Comparison of ENCODE assay signal across 15 cellular contexts in the genomic region with DNA sequence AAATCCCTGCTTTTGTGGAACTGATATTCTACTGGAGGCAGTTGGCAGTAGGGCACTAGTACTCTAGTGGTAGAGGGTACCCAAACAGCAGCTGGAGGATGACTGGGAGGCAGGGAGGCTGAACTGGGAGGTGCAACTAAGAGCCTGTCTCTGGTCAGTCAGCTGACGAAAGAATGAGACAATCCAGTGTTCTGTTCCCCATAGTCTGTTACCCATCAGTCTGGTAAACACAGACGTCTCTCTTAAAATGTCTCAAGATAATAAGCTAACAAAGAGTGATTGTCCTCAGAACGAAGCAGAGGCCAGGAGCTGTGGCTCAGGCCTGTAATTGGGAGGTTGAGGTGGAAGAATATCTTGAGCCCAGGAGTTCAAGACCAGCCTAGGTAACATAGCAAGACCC. TPM values are rescaled to one million over a fixed set of nuclear protein-coding genes. Genes with fewer than 3 reads are reported as not detected.
"Had no signal": no experiment of that assay in that cellular context is flagged by ENCODE, and none has a peak within 500 bp of the region (broad histone marks: within the 10 kb centered on the region; RNA-seq: fewer than 3 reads in every experiment).

No MANE protein-coding gene starts in this region.

- H3K4me1 Mint-ChIP-seq: activated naive CD4-positive, alpha-beta T cell treated with anti-CD3 and anti-CD28 coated beads, Interleukin-2, amount 10 ng/mL, durations not matched to agents 7 days and 5 days had no signal

- H3K27ac ChIP-seq: heart right ventricle, neutrophil, right atrium auricular region, suprapubic skin had no signal

- H3K27me3 Mint-ChIP-seq: activated naive CD4-positive, alpha-beta T cell treated with anti-CD3 and anti-CD28 coated beads, Interleukin-2, amount 10 ng/mL, durations not matched to agents 7 days and 5 days; dendritic cell treated with granulocyte-macrophage colony-stimulating factor and Interleukin-4, amounts not matched to agents 40 ng/mL and 50 ng/mL, for 4 days; naive thymus-derived CD4-positive, alpha-beta T cell had no signal

- H3K27ac Mint-ChIP-seq: activated naive CD4-positive, alpha-beta T cell treated with anti-CD3 and anti-CD28 coated beads, Interleukin-2, amount 10 ng/mL, durations not matched to agents 7 days and 5 days; dendritic cell treated with granulocyte-macrophage colony-stimulating factor and Interleukin-4, amounts not matched to agents 40 ng/mL and 50 ng/mL, for 4 days; stimulated activated effector memory CD8-positive, alpha-beta T cell treated with anti-CD3 and anti-CD28 coated beads, Interleukin-12 subunit alpha, Interleukin-12 subunit beta, amount 100 ng/mL, for 72 hours had no signal

- H3K9me3 Mint-ChIP-seq: activated naive CD4-positive, alpha-beta T cell treated with anti-CD3 and anti-CD28 coated beads, Interleukin-2, amount 10 ng/mL, durations not matched to agents 7 days and 5 days; activated T-helper 2 cell treated with anti-CD3 and anti-CD28 coated beads, Interferon-gamma antibody, Interleukin-2, Interleukin-4, amounts not matched to agents 10 μg/mL and 5 μg/mL and 100 μg/mL, durations not matched to agents 14 hours and 24 hours and 36 hours; dendritic cell treated with granulocyte-macrophage colony-stimulating factor and Interleukin-4, amounts not matched to agents 40 ng/mL and 50 ng/mL, for 4 days; stimulated activated effector memory CD8-positive, alpha-beta T cell treated with anti-CD3 and anti-CD28 coated beads, Interleukin-12 subunit alpha, Interleukin-12 subunit beta, amount 100 ng/mL, for 72 hours had no signal

- DNase-seq: activated CD4-positive, alpha-beta T cell treated with anti-CD3 and anti-CD28 coated beads, Interleukin-2, amount 50 U/mL, for 1 hour; activated CD4-positive, CD25-positive, alpha-beta regulatory T cell; activated naive CD4-positive, alpha-beta T cell treated with anti-CD3 and anti-CD28 coated beads, Interleukin-2, amount 10 ng/mL, durations not matched to agents 7 days and 5 days; activated T-cell treated with anti-CD3 and anti-CD28 coated beads for 4 hours; central memory CD4-positive, alpha-beta T cell; heart right ventricle; kidney; naive thymus-derived CD4-positive, alpha-beta T cell had no signal

- H3K4me3 Mint-ChIP-seq: activated naive CD4-positive, alpha-beta T cell treated with anti-CD3 and anti-CD28 coated beads, Interleukin-2, amount 10 ng/mL, durations not matched to agents 7 days and 5 days; dendritic cell treated with granulocyte-macrophage colony-stimulating factor and Interleukin-4, amounts not matched to agents 40 ng/mL and 50 ng/mL, for 4 days; naive thymus-derived CD4-positive, alpha-beta T cell; stimulated activated effector memory CD8-positive, alpha-beta T cell treated with anti-CD3 and anti-CD28 coated beads, Interleukin-12 subunit alpha, Interleukin-12 subunit beta, amount 100 ng/mL, for 72 hours had no signal

- H3K27me3 ChIP-seq: heart right ventricle, neutrophil, right atrium auricular region, suprapubic skin had no signal

RNA-seq across cellular contexts. Expression of a gene that starts 30.4 kb away (rescaled TPM):
- total RNA-seq: right atrium auricular region, urinary bladder had no signal
